ENCODE assay signal across 19 cellular contexts in genomic region chr1:173408886-173409285, GRCh38.
DNase-seq lines count a peak whose midpoint lies in the region; ATAC-seq, FAIRE-seq and TF ChIP-seq lines count a peak whose summit lies in the region.
"Had no signal": no experiment of that assay in that cellular context is flagged by ENCODE, and none has a peak within 500 bp of the region (broad histone marks: within the 10 kb centered on the region; RNA-seq: fewer than 3 reads in every experiment).

No MANE protein-coding gene starts in this region.

- H2BK5ac ChIP-seq in IMR-90 (ENCODE audit: low read depth, low read length, poor library complexity, severe bottlenecking): no peak overlapping the region

- peaks cover 10% of the 10 kb centered on the region for H3K36me3 Mint-ChIP-seq in activated CD8-positive, alpha-beta T cell treated with anti-CD3 and anti-CD28 coated beads, Interleukin-2, amount 10 ng/mL, durations not matched to agents 7 days and 5 days (ENCODE audit: low read depth)
- no peaks in the 10 kb centered on the region for H3K36me3 Mint-ChIP-seq in natural killer cell treated with Interleukin-12 subunit alpha and Interleukin-12 subunit beta and Interleukin-15 and Interleukin-18, amount 100 ng/mL, for 72 hours
- H3K36me3 Mint-ChIP-seq in activated CD4-positive, alpha-beta memory T cell treated with anti-CD3 and anti-CD28 coated beads, Interleukin-2, amount 10 ng/mL, durations not matched to agents 7 days and 5 days (ENCODE audit: low read depth): no peaks in the 10 kb centered on the region
- H3K36me3 Mint-ChIP-seq in Caco-2 (ENCODE audit: insufficient read depth, unreplicated experiment): no peaks in the 10 kb centered on the region

- no peak for ATAC-seq in IMR-90 (ENCODE audit: low read depth)
- ATAC-seq in activated CD8-positive, alpha-beta T cell treated with anti-CD3 and anti-CD28 coated beads, Interleukin-2, amount 10 ng/mL, durations not matched to agents 7 days and 5 days: no peak
- no peak for ATAC-seq in natural killer cell treated with Interleukin-12 subunit alpha and Interleukin-12 subunit beta and Interleukin-15 and Interleukin-18, amount 100 ng/mL, for 72 hours
- ATAC-seq: activated T-cell treated with anti-CD3 and anti-CD28 coated beads, Interleukin-2, amount 50 U/mL, for 72 hours; HepG2 had no signal

- no peak overlapping the region for H3K4ac ChIP-seq in IMR-90 (ENCODE audit: low read depth, low read length)

- intact Hi-C loops in IMR-90 (cut with micrococcal nuclease) (loop anchor here (5.0 to 10.0 kb wide), 3 partner anchors 112 to 504 kb away; no protein-coding TSS in a partner anchor), Caco-2 (cut with micrococcal nuclease; ENCODE audit: unreplicated experiment) (loop anchor here (10.0 kb wide), 1 partner anchor 584 kb away; no protein-coding TSS in a partner anchor)

- no peak overlapping the region for H3K18ac ChIP-seq in IMR-90 (ENCODE audit: low read depth, low read length)

- H4K91ac ChIP-seq in IMR-90 (ENCODE audit: insufficient read depth, low read depth, low read length): no peak overlapping the region

- H4K20me1 ChIP-seq in IMR-90 (ENCODE audit: insufficient read depth, low read length): no peaks in the 10 kb centered on the region

- H3K27me3 Mint-ChIP-seq in activated CD8-positive, alpha-beta T cell treated with anti-CD3 and anti-CD28 coated beads, Interleukin-2, amount 10 ng/mL, durations not matched to agents 7 days and 5 days (ENCODE audit: low read depth): no peaks in the 10 kb centered on the region
- H3K27me3 Mint-ChIP-seq in natural killer cell treated with Interleukin-12 subunit alpha and Interleukin-12 subunit beta and Interleukin-15 and Interleukin-18, amount 100 ng/mL, for 72 hours: no peaks in the 10 kb centered on the region
- no peaks in the 10 kb centered on the region for H3K27me3 Mint-ChIP-seq in activated CD4-positive, alpha-beta memory T cell treated with anti-CD3 and anti-CD28 coated beads, Interleukin-2, amount 10 ng/mL, durations not matched to agents 7 days and 5 days
- H3K27me3 Mint-ChIP-seq in Caco-2 (ENCODE audit: insufficient read depth, unreplicated experiment): no peaks in the 10 kb centered on the region

- H3K14ac ChIP-seq in IMR-90 (replicated peaks; ENCODE audit: low read depth, low read length): no peak overlapping the region; the same call in 1 of the 2 replicates

- peaks cover 50% of the 10 kb centered on the region for H3K4me1 Mint-ChIP-seq in activated CD8-positive, alpha-beta T cell treated with anti-CD3 and anti-CD28 coated beads, Interleukin-2, amount 10 ng/mL, durations not matched to agents 7 days and 5 days (ENCODE audit: low read depth)
- H3K4me1 Mint-ChIP-seq in natural killer cell treated with Interleukin-12 subunit alpha and Interleukin-12 subunit beta and Interleukin-15 and Interleukin-18, amount 100 ng/mL, for 72 hours (ENCODE audit: low read depth in 2 of 2): peaks cover 52 to 69% of the 10 kb centered on the region in 2 donors
- peaks cover 35% of the 10 kb centered on the region for H3K4me1 Mint-ChIP-seq in activated CD4-positive, alpha-beta memory T cell treated with anti-CD3 and anti-CD28 coated beads, Interleukin-2, amount 10 ng/mL, durations not matched to agents 7 days and 5 days
- H3K4me1 Mint-ChIP-seq in Caco-2 (ENCODE audit: low read depth, unreplicated experiment): no peaks in the 10 kb centered on the region
- H3K4me1 Mint-ChIP-seq: nephron had no signal

- no peak for FAIRE-seq in D721Med (lab: Jason Lieb, UNC)
- FAIRE-seq: HepG2 had no signal

- peak overlapping the region; percentile 46 for H2BK20ac ChIP-seq in IMR-90 (ENCODE audit: low read depth, low read length)

- H3K4me3 ChIP-seq in GM06990 (replicated peaks; ENCODE audit: low read depth, low read length) (peak overlapping the region; percentile 14; the same call in 1 of the 2 replicates), IMR-90 (ENCODE audit: insufficient read depth, low read depth, low read length) (no peak overlapping the region), Caco-2 (ENCODE audit: low read depth, low read length) (no peak overlapping the region)
- H3K4me3 ChIP-seq: adrenal gland, heart right ventricle had no signal

- dilution Hi-C loops in IMR-90 (cut with HindIII; ENCODE audit: low sequenced_read_pairs, unreplicated experiment): no loop called here

- WGBS in IMR-90 (ENCODE audit: extremely low coverage in 2 of 2, insufficient read length in 1 of 2), 2 experiments: no CpG with 5 or more reads among the region's 1 CpG

- no peak overlapping the region for H3K4me2 ChIP-seq in IMR-90 (ENCODE audit: low read depth, low read length)

- no peaks in the 10 kb centered on the region for H3K27me3 ChIP-seq in GM06990 (replicated peaks; ENCODE audit: control insufficient read depth, insufficient read depth, low read length)
- H3K27me3 ChIP-seq in IMR-90 (ENCODE audit: control insufficient read depth, insufficient read depth, low read length): no peaks in the 10 kb centered on the region
- H3K27me3 ChIP-seq in Caco-2 (replicated peaks; ENCODE audit: control insufficient read depth, insufficient read depth, low read length): no peaks in the 10 kb centered on the region
- H3K27me3 ChIP-seq: adrenal gland, heart right ventricle had no signal

- H2AK5ac ChIP-seq in IMR-90 (ENCODE audit: low read depth, low read length): peak overlapping the region; percentile 29; the same call in 1 of the 2 replicates

- no peaks in the 10 kb centered on the region for H3K79me1 ChIP-seq in IMR-90 (ENCODE audit: low read depth in 1 of 2, low read length in 2 of 2)

- POLR2A ChIA-PET in IMR-90 (lab: Charles Lee; ENCODE audit: unreplicated experiment) (no interaction called here), Caco-2 (lab: Charles Lee) (no interaction called here)
- POLR2A ChIA-PET in activated CD8-positive, alpha-beta T cell treated with anti-CD3 and anti-CD28 coated beads, Interleukin-2, amount 10 ng/mL, durations not matched to agents 7 days and 5 days (lab: Charles Lee): no interaction called here
- POLR2A ChIA-PET in activated CD4-positive, alpha-beta memory T cell treated with anti-CD3 and anti-CD28 coated beads, Interleukin-2, amount 10 ng/mL, durations not matched to agents 7 days and 5 days (lab: Charles Lee): no interaction called here

- no peak for DNase-seq in GM06990 (ENCODE audit: extremely low read depth, insufficient read length)
- DNase-seq in IMR-90: no peak
- no peak for DNase-seq in activated CD8-positive, alpha-beta T cell treated with anti-CD3 and anti-CD28 coated beads, Interleukin-2, amount 10 ng/mL, durations not matched to agents 7 days and 5 days
- no peak for DNase-seq in natural killer cell treated with Interleukin-12 subunit alpha and Interleukin-12 subunit beta and Interleukin-15 and Interleukin-18, amount 100 ng/mL, for 72 hours (ENCODE audit: low spot score)
- DNase-seq in activated CD4-positive, alpha-beta memory T cell treated with anti-CD3 and anti-CD28 coated beads, Interleukin-2, amount 10 ng/mL, durations not matched to agents 7 days and 5 days: no peak
- no peak for DNase-seq in Caco-2
- DNase-seq in stimulated activated CD4-positive, alpha-beta T cell treated with anti-CD3 and anti-CD28 coated beads, Interleukin-4, amount 100 ng/mL, for 1 hour: no peak
- DNase-seq in D721Med (ENCODE audit: insufficient read length, low spot score): no peak
- DNase-seq: activated CD8-positive, alpha-beta memory T cell treated with anti-CD3 and anti-CD28 coated beads for 24 hours; activated T-cell treated with anti-CD3 and anti-CD28 coated beads, Interleukin-2, amount 50 U/mL, for 72 hours; DMS53; H9; islet precursor cell; mesenchymal stem cell; NCI-H187 had no signal

- H4K5ac ChIP-seq in IMR-90 (ENCODE audit: low read depth, low read length): no peak overlapping the region

- H3K9me3 ChIP-seq in IMR-90 (ENCODE audit: control insufficient read depth, insufficient read depth, low read length): no peaks in the 10 kb centered on the region
- no peaks in the 10 kb centered on the region for H3K9me3 ChIP-seq in Caco-2
- H3K9me3 ChIP-seq: adrenal gland, heart right ventricle had no signal

- H4K8ac ChIP-seq in IMR-90 (ENCODE audit: low read depth in 2 of 2, low read length in 2 of 2): no peak overlapping the region

- TF ChIP-seq CTCF in GM06990 (IDR thresholded peaks at IDR 0.05; ENCODE audit: insufficient read depth, low read length, poor library complexity, severe bottlenecking) (peak; percentile 12), IMR-90 (conservative IDR thresholded peaks at IDR 0.05; ENCODE audit: low read depth, low read length) (no peak), Caco-2 (IDR thresholded peaks at IDR 0.05; ENCODE audit: insufficient read depth in 1 of 2, low read depth in 1 of 2, low read length in 1 of 2, severe bottlenecking in 1 of 2, unreplicated experiment in 1 of 2) (no peak), D721Med (IDR thresholded peaks at IDR 0.05; ENCODE audit: insufficient read depth, missing control alignments) (no peak)

- in situ Hi-C loops in IMR-90 (cut with MboI; ENCODE audit: low sequenced_read_pairs): no loop called here

- no peak for TF ChIP-seq RAD21 in IMR-90 (IDR thresholded peaks at IDR 0.05; ENCODE audit: low read length)

- H3K27ac Mint-ChIP-seq in activated CD8-positive, alpha-beta T cell treated with anti-CD3 and anti-CD28 coated beads, Interleukin-2, amount 10 ng/mL, durations not matched to agents 7 days and 5 days: peak overlapping the region; percentile 55
- no peak overlapping the region for H3K27ac Mint-ChIP-seq in natural killer cell treated with Interleukin-12 subunit alpha and Interleukin-12 subunit beta and Interleukin-15 and Interleukin-18, amount 100 ng/mL, for 72 hours
- no peak overlapping the region for H3K27ac Mint-ChIP-seq in activated CD4-positive, alpha-beta memory T cell treated with anti-CD3 and anti-CD28 coated beads, Interleukin-2, amount 10 ng/mL, durations not matched to agents 7 days and 5 days
- no peak overlapping the region for H3K27ac Mint-ChIP-seq in Caco-2 (ENCODE audit: unreplicated experiment)
- H3K27ac Mint-ChIP-seq: activated T-cell treated with anti-CD3 and anti-CD28 coated beads, Interleukin-2, amount 50 U/mL, for 72 hours; H9; nephron had no signal

- peak overlapping the region; percentile 30; the same call in 1 of the 2 replicates for H2BK120ac ChIP-seq in IMR-90 (ENCODE audit: low read depth, low read length)

- no peak overlapping the region for H3K56ac ChIP-seq in IMR-90 (ENCODE audit: extremely low read depth, insufficient read depth, low read length)

- peak overlapping the region; percentile 50; the same call in 1 of the 3 replicates for H2BK15ac ChIP-seq in IMR-90 (ENCODE audit: low read depth, low read length)

- H3K4me1 ChIP-seq in IMR-90 (ENCODE audit: control insufficient read depth, insufficient read depth, low read length): peaks cover 10% of the 10 kb centered on the region
- H3K4me1 ChIP-seq in Caco-2: no peaks in the 10 kb centered on the region

- H3K27ac ChIP-seq in IMR-90 (ENCODE audit: insufficient read depth, low read length): no peak overlapping the region
- H3K27ac ChIP-seq: adrenal gland, heart right ventricle had no signal

- BruUV-seq in IMR-90 (replicated peaks; lab: Mats Ljungman, UMichigan) (no TSS peak), Caco-2 (replicated peaks; lab: Mats Ljungman, UMichigan) (no TSS peak)

- no peak for TF ChIP-seq POLR2A in IMR-90 (IDR thresholded peaks at IDR 0.05; ENCODE audit: low read depth, low read length)

- no peak overlapping the region for H3K9ac ChIP-seq in IMR-90 (ENCODE audit: low read depth, low read length)

- H2AK9ac ChIP-seq in IMR-90 (replicated peaks; ENCODE audit: low read depth, low read length, poor library complexity): no peak overlapping the region

- CTCF ChIA-PET in IMR-90 (lab: Yijun Ruan, JAX): no interaction called here
- CTCF ChIA-PET in activated CD8-positive, alpha-beta T cell treated with anti-CD3 and anti-CD28 coated beads, Interleukin-2, amount 10 ng/mL, durations not matched to agents 7 days and 5 days (lab: Charles Lee): no interaction called here
- CTCF ChIA-PET in activated CD4-positive, alpha-beta memory T cell treated with anti-CD3 and anti-CD28 coated beads, Interleukin-2, amount 10 ng/mL, durations not matched to agents 7 days and 5 days (lab: Charles Lee): no interaction called here
- CTCF ChIA-PET in Caco-2 (lab: Charles Lee): no interaction called here

- H3K4me3 Mint-ChIP-seq in activated CD8-positive, alpha-beta T cell treated with anti-CD3 and anti-CD28 coated beads, Interleukin-2, amount 10 ng/mL, durations not matched to agents 7 days and 5 days: no peak overlapping the region
- peak overlapping the region; percentile 56 for H3K4me3 Mint-ChIP-seq in natural killer cell treated with Interleukin-12 subunit alpha and Interleukin-12 subunit beta and Interleukin-15 and Interleukin-18, amount 100 ng/mL, for 72 hours
- no peak overlapping the region for H3K4me3 Mint-ChIP-seq in activated CD4-positive, alpha-beta memory T cell treated with anti-CD3 and anti-CD28 coated beads, Interleukin-2, amount 10 ng/mL, durations not matched to agents 7 days and 5 days
- no peak overlapping the region for H3K4me3 Mint-ChIP-seq in Caco-2 (ENCODE audit: unreplicated experiment)
- H3K4me3 Mint-ChIP-seq: H9, nephron had no signal

- no peaks in the 10 kb centered on the region for H3K9me3 Mint-ChIP-seq in activated CD8-positive, alpha-beta T cell treated with anti-CD3 and anti-CD28 coated beads, Interleukin-2, amount 10 ng/mL, durations not matched to agents 7 days and 5 days (ENCODE audit: insufficient read depth)
- no peaks in the 10 kb centered on the region for H3K9me3 Mint-ChIP-seq in natural killer cell treated with Interleukin-12 subunit alpha and Interleukin-12 subunit beta and Interleukin-15 and Interleukin-18, amount 100 ng/mL, for 72 hours
- no peaks in the 10 kb centered on the region for H3K9me3 Mint-ChIP-seq in activated CD4-positive, alpha-beta memory T cell treated with anti-CD3 and anti-CD28 coated beads, Interleukin-2, amount 10 ng/mL, durations not matched to agents 7 days and 5 days
- no peaks in the 10 kb centered on the region for H3K9me3 Mint-ChIP-seq in Caco-2 (ENCODE audit: unreplicated experiment)
- H3K9me3 Mint-ChIP-seq: activated T-cell treated with anti-CD3 and anti-CD28 coated beads, Interleukin-2, amount 50 U/mL, for 72 hours; H9; nephron had no signal

- H2AFZ ChIP-seq in IMR-90 (replicated peaks; ENCODE audit: low read length, poor library complexity): no peak overlapping the region

- no peak overlapping the region for H3K23ac ChIP-seq in IMR-90 (ENCODE audit: low read depth, low read length)

- H3K36me3 ChIP-seq in GM06990 (ENCODE audit: control insufficient read depth, insufficient read depth, low read length) (no peaks in the 10 kb centered on the region), IMR-90 (ENCODE audit: control insufficient read depth, insufficient read depth, low read length) (no peaks in the 10 kb centered on the region), Caco-2 (ENCODE audit: control insufficient read depth, insufficient read depth, low read length) (no peaks in the 10 kb centered on the region)
- H3K36me3 ChIP-seq: adrenal gland had no signal

- peaks cover 9% of the 10 kb centered on the region for H3K9me1 ChIP-seq in IMR-90 (ENCODE audit: insufficient read depth, low read length)
